Comparison of ENCODE assay signal across 14 cellular contexts in the genomic region with DNA sequence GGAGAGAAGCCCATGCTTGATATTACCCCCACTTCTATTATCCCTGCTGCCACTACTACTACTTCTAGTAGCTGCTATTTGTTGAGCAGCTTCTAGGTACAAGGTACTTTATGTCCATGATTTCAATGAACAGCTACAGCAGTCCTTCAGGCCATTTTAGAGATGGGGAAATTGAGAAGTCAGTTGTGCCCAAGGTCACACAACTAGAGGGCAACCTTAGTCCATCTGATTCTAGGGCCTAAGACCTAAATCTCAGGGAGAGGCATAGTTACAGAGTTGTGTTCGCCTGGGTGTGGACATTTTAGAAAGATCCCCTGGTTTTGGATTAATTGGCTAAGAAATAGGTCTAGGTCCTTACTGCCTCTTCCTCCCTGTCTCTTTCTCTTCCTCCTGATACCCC. TPM values are rescaled to one million over a fixed set of nuclear protein-coding genes. Genes with fewer than 3 reads are reported as not detected.
DNase-seq lines count a peak whose midpoint lies in the region; ATAC-seq and TF ChIP-seq lines count a peak whose summit lies in the region.
"Had no signal": no experiment of that assay in that cellular context is flagged by ENCODE, and none has a peak within 500 bp of the region (broad histone marks: within the 10 kb centered on the region; RNA-seq: fewer than 3 reads in every experiment).

No MANE protein-coding gene starts in this region.

- H3K4me1 ChIP-seq in left ventricle myocardium inferior, result peaks cover 97% of the 10 kb centered on the region
- peaks cover 74 to 95% of the 10 kb centered on the region in 2 donors for H3K4me1 ChIP-seq in ascending aorta
- peaks cover 18 to 31% of the 10 kb centered on the region in 2 donors for H3K4me1 ChIP-seq in lung (ENCODE audit: control insufficient read depth in 2 of 2, insufficient read depth in 2 of 2, low read length in 2 of 2)
- peaks cover 51% of the 10 kb centered on the region for H3K4me1 ChIP-seq in upper lobe of right lung

- TF ChIP-seq CTCF in left ventricle myocardium inferior (IDR thresholded peaks at IDR 0.05; ENCODE audit: borderline replicate concordance) (no peak), ascending aorta (IDR thresholded peaks at IDR 0.05) (no peak), lung (IDR thresholded peaks at IDR 0.05; ENCODE audit: control extremely low read depth, extremely low read depth) (no peak), upper lobe of right lung (IDR thresholded peaks at IDR 0.05) (no peak), foreskin fibroblast (IDR thresholded peaks at IDR 0.05; ENCODE audit: low read depth, low read length) (no peak)

- H3K4me3 ChIP-seq in left ventricle myocardium inferior, result peak overlapping the region; percentile 9
- H3K4me3 ChIP-seq in ascending aorta, result peak overlapping the region in 1 of 2 donors; percentile 38
- no peak overlapping the region for H3K4me3 ChIP-seq in lung
- H3K4me3 ChIP-seq in upper lobe of right lung, result no peak overlapping the region
- no peak overlapping the region for H3K4me3 ChIP-seq in foreskin fibroblast (ENCODE audit: low read depth in 1 of 2, low read length in 2 of 2)
- H3K4me3 ChIP-seq: adrenal gland had no signal

- H3K9me3 ChIP-seq in left ventricle myocardium inferior (replicated peaks) (no peaks in the 10 kb centered on the region), ascending aorta (no peaks in the 10 kb centered on the region), lung (ENCODE audit: control insufficient read depth in 2 of 2, insufficient read depth in 1 of 2, low read length in 1 of 2) (no peaks in the 10 kb centered on the region), upper lobe of right lung (no peaks in the 10 kb centered on the region)
- H3K9me3 ChIP-seq: adrenal gland had no signal

- 95 to 100% methylated on average over 1 of the region's 1 CpG for WGBS in lung, 2 donors

- peak overlapping the region; percentile 93 for H3K27ac ChIP-seq in left ventricle myocardium inferior (replicated peaks)
- peak overlapping the region; percentile 98 for H3K27ac ChIP-seq in ascending aorta
- H3K27ac ChIP-seq in lung (ENCODE audit: low read depth in 1 of 2, low read length in 1 of 2), result peak overlapping the region; percentile 47 to 74
- peak overlapping the region; percentile 14 for H3K27ac ChIP-seq in upper lobe of right lung

- no peak for ATAC-seq in Right ventricle myocardium inferior
- ATAC-seq in lung (ENCODE audit: insufficient read depth, low FRiP score), result no peak
- ATAC-seq in upper lobe of right lung, result no peak

- H3K36me3 ChIP-seq in left ventricle myocardium inferior (peaks cover 12% of the 10 kb centered on the region), ascending aorta (peaks cover 22 to 27% of the 10 kb centered on the region in 2 donors), lung (ENCODE audit: control insufficient read depth in 2 of 2, insufficient read depth in 2 of 2, low read length in 2 of 2) (peaks cover 0 to 13% of the 10 kb centered on the region in 2 donors), upper lobe of right lung (peaks cover 20% of the 10 kb centered on the region)

- intact Hi-C loops in left ventricle myocardium inferior (cut with micrococcal nuclease), result no loop called here
- intact Hi-C loops in Right ventricle myocardium inferior (cut with DNase I), result loop anchor here (2.0 to 5.0 kb wide), 3 partner anchors 58 to 75 kb away; no protein-coding TSS in a partner anchor
- intact Hi-C loops in ascending aorta (cut with DNase I), result loop anchor here (2.0 kb wide), 3 partner anchors 72 to 86 kb away; no protein-coding TSS in a partner anchor
- intact Hi-C loops in upper lobe of right lung (cut with DNase I), result no loop called here

- H3K27me3 ChIP-seq in left ventricle myocardium inferior (ENCODE audit: low read depth) (no peaks in the 10 kb centered on the region), ascending aorta (no peaks in the 10 kb centered on the region), lung (ENCODE audit: control insufficient read depth, insufficient read depth) (no peaks in the 10 kb centered on the region), upper lobe of right lung (no peaks in the 10 kb centered on the region)
- H3K27me3 ChIP-seq: adrenal gland had no signal

- DNase-seq in left ventricle myocardium inferior (no peak), Right ventricle myocardium inferior (ENCODE audit: missing footprints) (no peak), ascending aorta (ENCODE audit: low spot score in 2 of 2) (no peak), lung (ENCODE audit: low spot score) (no peak), upper lobe of right lung (no peak), EL (no peak), foreskin fibroblast (no peak)
- DNase-seq in activated CD8-positive, alpha-beta memory T cell treated with anti-CD3 and anti-CD28 coated beads for 24 hours, result no peak
- DNase-seq: activated CD8-positive, alpha-beta memory T cell treated with anti-CD3 and anti-CD28 coated beads, Interleukin-2, amount 50 U/mL, for 4 hours; adrenal gland; DMS 273 treated with DMSO at 0.1 percent for 48 hours; head of caudate nucleus; NCI-H1105 treated with DMSO at 0.1 percent for 48 hours; NCI-H524 had no signal

RNA-seq across cellular contexts. Expression of gene MICAL2, which starts 52.3 kb away (rescaled TPM):
- total RNA-seq in left ventricle myocardium inferior (85.0 TPM), Right ventricle myocardium inferior (42.0 TPM), ascending aorta (237 TPM), lung (100 to 1,000 TPM; 124 to 218 TPM), upper lobe of right lung (197 TPM)
- polyA plus RNA-seq in lung, result 10 to 100 TPM; 38.2 to 75.3 TPM

Comparison
In these comparisons a context has a peak if more than half of its experiments do, and no peak if none do; other contexts are left out.
1. intact Hi-C loops: an anchor here in Right ventricle myocardium inferior (2.0 to 5.0 kb wide) and ascending aorta (2.0 kb wide); none called in left ventricle myocardium inferior and upper lobe of right lung.
2. H3K27ac ChIP-seq: peak in every context shown above with its lines; median percentile 98 in ascending aorta; 93 in left ventricle myocardium inferior; 60 in lung; 14 in upper lobe of right lung.